ENCODE assay signal across 9 cellular contexts in the genomic region with DNA sequence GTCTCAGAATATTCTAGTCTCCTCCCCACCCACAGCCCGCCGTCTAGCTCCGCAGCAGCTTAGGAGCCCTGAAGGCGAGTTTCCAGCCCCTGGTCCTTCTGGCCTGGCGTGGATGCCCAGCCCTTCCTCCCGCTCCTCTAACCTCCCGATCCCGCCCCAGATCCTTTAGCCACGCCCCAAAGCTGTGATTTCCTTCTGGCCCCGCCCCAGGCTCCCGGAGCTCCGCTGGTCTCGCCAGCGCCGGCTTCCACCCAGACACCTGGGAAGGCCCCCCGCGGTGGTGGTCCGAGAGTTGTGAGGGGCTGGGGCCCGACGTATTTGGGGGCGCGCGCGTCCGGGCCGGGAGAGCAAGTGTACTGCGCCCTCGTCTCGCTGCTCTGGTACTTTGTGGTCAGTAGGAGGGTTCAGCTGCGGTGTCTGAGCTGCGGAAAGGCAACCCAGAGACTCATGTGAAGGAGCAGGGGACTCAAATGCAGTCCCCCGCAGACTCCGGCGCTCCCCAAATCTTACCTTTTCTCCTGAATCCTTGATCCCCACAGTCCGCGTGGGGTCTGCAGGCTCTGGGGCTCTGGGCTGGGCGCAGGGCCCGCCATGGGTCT. TPM values are rescaled to one million over a fixed set of nuclear protein-coding genes. Genes with fewer than 3 reads are reported as not detected.
DNase-seq lines count a peak whose midpoint lies in the region; ATAC-seq, FAIRE-seq and TF ChIP-seq lines count a peak whose summit lies in the region.
"Had no signal": no experiment of that assay in that cellular context is flagged by ENCODE, and none has a peak within 500 bp of the region (broad histone marks: within the 10 kb centered on the region; RNA-seq: fewer than 3 reads in every experiment).

Gene CGB7 (minus strand): TSS at position 114 of the 599 bp plus-strand sequence. CDS start 2,374 bp downstream, outside the sequence.

- RAD21 ChIA-PET in GM12878 (lab: Charles Lee; ENCODE audit: unreplicated experiment) = no interaction called here

- H3K4me1 ChIP-seq in Peyer's patch (peaks cover 0 to 19% (median 10%) of the 10 kb centered on the region in 4 donors), GM12878 (ENCODE audit: control insufficient read depth, insufficient read depth, low read length) (no peaks in the 10 kb centered on the region), iPS DF 6.9 (ENCODE audit: control insufficient read depth, insufficient read depth, low read length) (peaks cover 2% of the 10 kb centered on the region), gastrocnemius medialis (peaks cover 6 to 23% of the 10 kb centered on the region in 2 donors)

- intact Hi-C loops in GM12878 (cut with micrococcal nuclease; ENCODE audit: unreplicated experiment) = no loop called here
- intact Hi-C loops in gastrocnemius medialis (cut with DNase I; ENCODE audit: low total_unique reads) = no loop called here

- WGBS in GM12878 (ENCODE audit: insufficient coverage, insufficient replicate concordance, low lambda C conversion rate, missing lambda C conversion rate) = 38% methylated on average over 38 of the region's 38 CpGs
- no CpG with 5 or more reads among the region's 38 CpGs for WGBS in iPS DF 6.9 (ENCODE audit: insufficient coverage, insufficient read length)

- no peaks in the 10 kb centered on the region for H3K36me3 ChIP-seq in Peyer's patch
- H3K36me3 ChIP-seq in GM12878 (ENCODE audit: control insufficient read depth in 2 of 2, insufficient read depth in 2 of 2, low read length in 1 of 2) = no peaks in the 10 kb centered on the region
- H3K36me3 ChIP-seq in iPS DF 6.9 (ENCODE audit: control insufficient read depth, insufficient read depth, low read length) = no peaks in the 10 kb centered on the region
- H3K36me3 ChIP-seq in gastrocnemius medialis = no peaks in the 10 kb centered on the region

- H2AFZ ChIP-seq in GM12878 (ENCODE audit: control insufficient read depth, low read depth, low read length) = no peak within 1 kb of the TSS

- DNase-seq in H54 (ENCODE audit: insufficient read length, low spot score) (peak; percentile 70), Peyer's patch (peak; percentile 30 to 82 (median 81)), GM12878 (ENCODE audit: low read depth, low spot score) (no peak), iPS DF 6.9 (ENCODE audit: low read depth, low spot score) (no peak), gastrocnemius medialis (peak; percentile 47 to 70), pons (ENCODE audit: low spot score) (no peak), NCI-H1092 (lab: John Stamatoyannopoulos, UW) (no peak)

- CTCF ChIA-PET in GM12878 (lab: Yijun Ruan, JAX) = interaction anchor here (1.2 kb wide), 1 partner anchor 49 kb away, joined by 3 read pairs; no protein-coding TSS in a partner anchor

- no peaks in the 10 kb centered on the region for H4K20me1 ChIP-seq in GM12878 (ENCODE audit: control insufficient read depth, insufficient read depth)

- in situ Hi-C loops in GM12878 (cut with MboI) = no loop called here
- in situ Hi-C loops in gastrocnemius medialis (cut with MboI; ENCODE audit: low sequenced_read_pairs in 4 of 4) = no loop called here

- peak within 1 kb of the TSS; percentile 39 to 62 (median 60) for H3K4me3 ChIP-seq in Peyer's patch
- H3K4me3 ChIP-seq in GM12878 = no peak within 1 kb of the TSS
- H3K4me3 ChIP-seq in iPS DF 6.9 (ENCODE audit: low read length) = peak within 1 kb of the TSS; percentile 26; the same call in 1 of the 2 replicates
- H3K4me3 ChIP-seq in gastrocnemius medialis = peak within 1 kb of the TSS; percentile 49 to 77 (median 68)

- no peak within 1 kb of the TSS for H3K9ac ChIP-seq in GM12878 (ENCODE audit: control insufficient read depth, insufficient read depth, low read length)

- TF ChIP-seq CTCF in Peyer's patch (IDR thresholded peaks at IDR 0.05) (no peak), GM12878 (IDR thresholded peaks at IDR 0.05 in 2 of 3, conservative IDR thresholded peaks at IDR 0.05 in 1 of 3; ENCODE audit: control insufficient read depth in 2 of 3, extremely low read depth in 1 of 3, insufficient read depth in 1 of 3, low read depth in 3 of 3, low read length in 3 of 3) (no peak), gastrocnemius medialis (IDR thresholded peaks at IDR 0.05 in 4 of 5, conservative IDR thresholded peaks at IDR 0.05 in 1 of 5) (no peak)

- H3K79me2 ChIP-seq in GM12878 (ENCODE audit: control insufficient read depth, insufficient read depth, low read length) = no peaks in the 10 kb centered on the region

- no peak for TF ChIP-seq EP300 in GM12878 (IDR thresholded peaks at IDR 0.05; ENCODE audit: borderline replicate concordance in 1 of 2, control insufficient read depth in 1 of 2, low read depth in 2 of 2, low read length in 2 of 2)

- no peak within 1 kb of the TSS for H3K27ac ChIP-seq in Peyer's patch
- H3K27ac ChIP-seq in GM12878 (ENCODE audit: control insufficient read depth, insufficient read depth) = no peak within 1 kb of the TSS
- H3K27ac ChIP-seq in iPS DF 6.9 (ENCODE audit: low read length) = no peak within 1 kb of the TSS
- peak within 1 kb of the TSS; percentile 64 to 74 (median 70) for H3K27ac ChIP-seq in gastrocnemius medialis

- H3K27me3 ChIP-seq in Peyer's patch (no peaks in the 10 kb centered on the region), GM12878 (replicated peaks in 1 of 2; ENCODE audit: control insufficient read depth in 2 of 2, insufficient read depth in 2 of 2, low read length in 1 of 2) (peaks cover 3 to 16% of the 10 kb centered on the region in 2 experiments; a peak in 3 of 4 replicates), iPS DF 6.9 (ENCODE audit: control insufficient read depth, insufficient read depth, low read length) (peaks cover 13% of the 10 kb centered on the region; the same call in 1 of the 2 replicates), gastrocnemius medialis (no peaks in the 10 kb centered on the region)

- TF ChIP-seq RAD21 in GM12878 (IDR thresholded peaks at IDR 0.05; ENCODE audit: insufficient read depth, low read depth, low read length) = no peak

- H3K9me3 ChIP-seq in Peyer's patch (no peaks in the 10 kb centered on the region), GM12878 (replicated peaks; ENCODE audit: control insufficient read depth, insufficient read depth, low read length) (no peaks in the 10 kb centered on the region), iPS DF 6.9 (ENCODE audit: control insufficient read depth, insufficient read depth, low read length) (no peaks in the 10 kb centered on the region), gastrocnemius medialis (no peaks in the 10 kb centered on the region)

- TF ChIP-seq POLR2A in H54 (IDR thresholded peaks at IDR 0.05; ENCODE audit: low read depth, low read length) (0 out of 2 replicates have a peak, but pooled peaks have one; percentile 27), Peyer's patch (IDR thresholded peaks at IDR 0.05) (no peak), GM12878 (IDR thresholded peaks at IDR 0.05; ENCODE audit: low read depth, low read length) (no peak), gastrocnemius medialis (IDR thresholded peaks at IDR 0.05) (peak; percentile 20 to 37)

- no peak for FAIRE-seq in H54 (lab: Jason Lieb, UNC)
- FAIRE-seq in GM12878 (lab: Jason Lieb, UNC) = no peak
- FAIRE-seq: TTC549 had no signal

- no peak for ATAC-seq in GM12878
- ATAC-seq in gastrocnemius medialis = peak; percentile 73 to 77
- ATAC-seq in GM19351 (IDR thresholded peaks at IDR 0.05; ENCODE audit: unreplicated experiment) = no peak

- H3K4me2 ChIP-seq in GM12878 (ENCODE audit: control insufficient read depth, insufficient read depth) = peak within 1 kb of the TSS; percentile 95; the same call in 1 of the 2 replicates

- POLR2A ChIA-PET in GM12878 (lab: Charles Lee) = no interaction called here

- no TSS peak for BruUV-seq in GM12878 (replicated peaks; lab: Mats Ljungman, UMichigan)

- SMC1A ChIA-PET in GM12878 (lab: Charles Lee; ENCODE audit: uncharacterized antibody, unreplicated experiment) = no interaction called here

TF ChIP-seq in GM12878, 131 proteins besides CTCF, POLR2A, EP300 and RAD21:
- TF ChIP-seq CHD2 (IDR thresholded peaks at IDR 0.05; ENCODE audit: borderline replicate concordance, low read depth, low read length) (no peak), RFX5 (IDR thresholded peaks at IDR 0.05; ENCODE audit: low read depth, low read length) (no peak), CREM (IDR thresholded peaks at IDR 0.05; ENCODE audit: low read depth) (no peak)

RNA-seq across cellular contexts. Expression of gene CGB7, which starts in this region (rescaled TPM):
- total RNA-seq in Peyer's patch (not detected), GM12878 (2014; rRNA removed) (not detected in 2 replicates), GM12878 (2014; rRNA removed; fragmentation: Illumina TruSeq; extraction: Trizol) (not detected in 2 replicates), GM12878 (2021) (not detected in 2 replicates), gastrocnemius medialis (1 to 10 TPM in 1 of 4 donors, under 1 TPM in 1, not detected in 2; 0.42 to 1.1 TPM)
- total RNA-seq in GM12878 (2013; cell fraction: nucleolus; rRNA removed) = not detected in 2 replicates
- polyA plus RNA-seq in GM12878 (2011; ENCODE audit: low read depth) = 0.09 TPM
- polyA plus RNA-seq in GM12878 (2011; rRNA removed) (not detected in 2 replicates), GM12878 (2014; fragmentation: Illumina TruSeq; extraction: Trizol) (not detected in 2 replicates), GM12878 (2014; fragmentation: Nextera tagmentation; extraction: Ambion mirVana) (not detected), GM12878 (2014; rRNA removed) (not detected in 2 replicates), GM12878 (2016; fragmentation: Nextera tagmentation; extraction: Ambion mirVana) (under 1 TPM in 1 of 2 experiments, not detected in 1; 0.06 TPM)
- not detected in 2 replicates for polyA plus RNA-seq in GM12878 (2011; cell fraction: cytosol; rRNA removed)
- polyA plus RNA-seq in GM12878 (2011; cell fraction: nucleus; rRNA removed) = 0.20 and 0.24 TPM in 2 replicates
- polyA plus RNA-seq in GM12878 (2012) = not detected in 2 replicates
- not detected in 2 replicates for polyA minus RNA-seq in GM12878 (2011; rRNA and poly(A)+ RNA removed)
- polyA minus RNA-seq in GM12878 (2011; cell fraction: cytosol; rRNA and poly(A)+ RNA removed) = not detected in 2 replicates
- not detected in 2 replicates for polyA minus RNA-seq in GM12878 (2011; cell fraction: nucleus; rRNA and poly(A)+ RNA removed)

Comparison
In these comparisons a context has a peak if more than half of its experiments do, and no peak if none do; other contexts are left out.
1. Peak in DNase-seq and H3K4me3 ChIP-seq in Peyer's patch; RNA of the gene not detected or under 1 TPM.
2. DNase-seq: peak in H54 (single experiment) and gastrocnemius medialis (2 of 2); none in GM12878 (single experiment), iPS DF 6.9 (single experiment), pons (single experiment) and NCI-H1092 (single experiment).
3. POLR2A ChIP-seq: peak in H54 (single experiment) and gastrocnemius medialis (2 of 2); none in Peyer's patch (0 of 2) and GM12878 (single experiment).
4. H3K27ac ChIP-seq: peak in gastrocnemius medialis (4 of 4); none in Peyer's patch (0 of 4), GM12878 (single experiment) and iPS DF 6.9 (single experiment).
5. ATAC-seq: peak in gastrocnemius medialis (2 of 2); none in GM12878 (single experiment) and GM19351 (single experiment).